Comparison of ENCODE assay signal across 8 cellular contexts in genomic region chr14:34873591-34874385, GRCh38. TPM values are rescaled to one million over a fixed set of nuclear protein-coding genes. Genes with fewer than 3 reads are reported as not detected.
DNase-seq lines count a peak whose midpoint lies in the region; ATAC-seq, FAIRE-seq and TF ChIP-seq lines count a peak whose summit lies in the region.

No MANE protein-coding gene starts in this region.

- no peak overlapping the region for H4K5ac ChIP-seq in H1 (ENCODE audit: insufficient read length, low read depth, low read length)

- peak overlapping the region; percentile 68 to 96 for H3K4me2 ChIP-seq in H1 (ENCODE audit: insufficient read depth in 1 of 2, low read depth in 2 of 2, low read length in 2 of 2)

- H3K79me2 ChIP-seq in H1 (ENCODE audit: control insufficient read depth in 1 of 2, insufficient read depth in 2 of 2, low read length in 2 of 2): peaks cover 0 to 34% of the 10 kb centered on the region in 2 experiments; a peak in 2 of 4 replicates

- H4K8ac ChIP-seq in H1 (ENCODE audit: extremely low read depth, insufficient read depth, low read length): peak overlapping the region; percentile 95

- peak overlapping the region; percentile 22; the same call in 1 of the 2 replicates for H2BK5ac ChIP-seq in H1 (ENCODE audit: low read depth, low read length)

- 0 out of 2 replicates have a peak overlapping the region, but pooled peaks have one; percentile 14 for H2BK12ac ChIP-seq in H1 (ENCODE audit: low read depth, low read length)

- POLR2A ChIA-PET in H1 (lab: Charles Lee; ENCODE audit: partially characterized antibody): interaction anchor here (1.1 to 2.9 kb wide), 5 partner anchors 9 to 249 kb away, joined by 3 to 14 read pairs (median 3); partner anchors contain the start of gene SRP54

- H3K27ac Mint-ChIP-seq in CD4-positive, CD25-positive, alpha-beta regulatory T cell: peak overlapping the region; percentile 94 to 97 (median 97)
- H3K27ac Mint-ChIP-seq in activated CD8-positive, alpha-beta memory T cell treated with anti-CD3 and anti-CD28 coated beads, Interleukin-2, amount 10 ng/mL, durations not matched to agents 7 days and 5 days: peak overlapping the region; percentile 98

- H3K4ac ChIP-seq in H1 (replicated peaks; ENCODE audit: insufficient read length, low read depth, low read length): no peak overlapping the region

- H3K4me3 ChIP-seq in CD4-positive, CD25-positive, alpha-beta regulatory T cell (ENCODE audit: low read depth, low read length): peak overlapping the region; percentile 97
- H3K4me3 ChIP-seq in H1 (ENCODE audit: extremely low read depth in 1 of 4, insufficient read depth in 2 of 4, low read depth in 3 of 4, low read length in 4 of 4) (peak overlapping the region; percentile 72 to 85 (median 77)), mesodermal cell (ENCODE audit: extremely low read depth, insufficient read depth, low read length, poor library complexity, severe bottlenecking) (peak overlapping the region; percentile 84)

- CTCF ChIA-PET in activated CD8-positive, alpha-beta memory T cell treated with anti-CD3 and anti-CD28 coated beads, Interleukin-2, amount 10 ng/mL, durations not matched to agents 7 days and 5 days (lab: Charles Lee): interaction anchor here (1.4 to 1.7 kb wide), 3 partner anchors 16 to 60 kb away, joined by 3 to 7 read pairs (median 4); no protein-coding TSS in a partner anchor
- CTCF ChIA-PET in H1 (lab: Charles Lee; ENCODE audit: partially characterized antibody): interaction anchor here (0.6 to 1.5 kb wide), 3 partner anchors 11 to 107 kb away, joined by 3 to 6 read pairs (median 4); no protein-coding TSS in a partner anchor

- no peak overlapping the region; the same call in 1 of the 2 replicates for H2AFZ ChIP-seq in H1 (ENCODE audit: low read length)

- H2BK120ac ChIP-seq in H1 (replicated peaks; ENCODE audit: low read depth, low read length): no peak overlapping the region

- no peak for FAIRE-seq in H1 (lab: Jason Lieb, UNC)

- DNase-seq in CD4-positive, CD25-positive, alpha-beta regulatory T cell: peak; percentile 79 to 87 (median 82)
- DNase-seq in GM19240 (ENCODE audit: insufficient read length, low spot score): peak; percentile 36
- DNase-seq in NOMO-1 (lab: John Stamatoyannopoulos, UW; ENCODE audit: unreplicated experiment in 2 of 2): peak; percentile 94 to 95
- peak; percentile 91 for DNase-seq in activated CD8-positive, alpha-beta memory T cell treated with anti-CD3 and anti-CD28 coated beads, Interleukin-2, amount 10 ng/mL, durations not matched to agents 7 days and 5 days
- peak; percentile 33 to 79 for DNase-seq in H1 (ENCODE audit: low read depth in 1 of 2, low spot score in 2 of 2)
- DNase-seq in stimulated activated CD8-positive, alpha-beta memory T cell treated with anti-CD3 and anti-CD28 coated beads, Interleukin-2, amount 100 ng/mL, for 1 hour (ENCODE audit: low read depth in 2 of 2): peak; percentile 55 to 69

- H2BK20ac ChIP-seq in H1 (ENCODE audit: low read length): no peak overlapping the region

- no peak for TF ChIP-seq RAD21 in H1 (IDR thresholded peaks at IDR 0.05 in 1 of 2, conservative IDR thresholded peaks at IDR 0.05 in 1 of 2; ENCODE audit: low read depth in 2 of 2, low read length in 2 of 2)

- peaks cover 10% of the 10 kb centered on the region for H3K36me3 ChIP-seq in CD4-positive, CD25-positive, alpha-beta regulatory T cell (ENCODE audit: control insufficient read depth, insufficient read depth, low read length)
- H3K36me3 ChIP-seq in H1 (ENCODE audit: control insufficient read depth in 2 of 4, insufficient read depth in 4 of 4, low read length in 3 of 4): no peaks in the 10 kb centered on the region
- peaks cover 17% of the 10 kb centered on the region for H3K36me3 ChIP-seq in mesodermal cell (ENCODE audit: control insufficient read depth, insufficient read depth, low read length)

- ATAC-seq in CD4-positive, CD25-positive, alpha-beta regulatory T cell (ENCODE audit: low read depth in 2 of 2): peak; percentile 72 to 79
- peak; percentile 59 for ATAC-seq in HG03439 (IDR thresholded peaks at IDR 0.05; ENCODE audit: unreplicated experiment)
- ATAC-seq in activated CD8-positive, alpha-beta memory T cell treated with anti-CD3 and anti-CD28 coated beads, Interleukin-2, amount 10 ng/mL, durations not matched to agents 7 days and 5 days: peak; percentile 77

- H3K27me3 ChIP-seq in CD4-positive, CD25-positive, alpha-beta regulatory T cell (ENCODE audit: control insufficient read depth, insufficient read depth, low read length): no peaks in the 10 kb centered on the region
- H3K27me3 ChIP-seq in H1 (replicated peaks in 1 of 4; ENCODE audit: control insufficient read depth in 3 of 4, extremely low read depth in 1 of 4, insufficient read depth in 3 of 4, low read length in 3 of 4): no peaks in the 10 kb centered on the region

- peak overlapping the region; percentile 100 for H3K27ac ChIP-seq in CD4-positive, CD25-positive, alpha-beta regulatory T cell (ENCODE audit: insufficient read depth, low read length, poor library complexity, severe bottlenecking)
- H3K27ac ChIP-seq in H1 (ENCODE audit: low read depth, low read length) (no peak overlapping the region; the same call in 1 of the 2 replicates), mesodermal cell (ENCODE audit: low read depth, low read length, severe bottlenecking) (peak overlapping the region; percentile 93)

- H3K4me1 Mint-ChIP-seq in CD4-positive, CD25-positive, alpha-beta regulatory T cell: peaks cover 16 to 60% (median 38%) of the 10 kb centered on the region in 4 donors
- H3K4me1 Mint-ChIP-seq in activated CD8-positive, alpha-beta memory T cell treated with anti-CD3 and anti-CD28 coated beads, Interleukin-2, amount 10 ng/mL, durations not matched to agents 7 days and 5 days: peaks cover 43% of the 10 kb centered on the region

- H4K91ac ChIP-seq in H1 (replicated peaks; ENCODE audit: insufficient read length, low read length): peak overlapping the region; percentile 14

- peak overlapping the region; percentile 93 to 95 (median 94) for H3K4me3 Mint-ChIP-seq in CD4-positive, CD25-positive, alpha-beta regulatory T cell
- H3K4me3 Mint-ChIP-seq in activated CD8-positive, alpha-beta memory T cell treated with anti-CD3 and anti-CD28 coated beads, Interleukin-2, amount 10 ng/mL, durations not matched to agents 7 days and 5 days: peak overlapping the region; percentile 96

- H3K56ac ChIP-seq in H1 (replicated peaks; ENCODE audit: insufficient read length, low read depth, low read length): peak overlapping the region; percentile 40

- H3K27me3 Mint-ChIP-seq in CD4-positive, CD25-positive, alpha-beta regulatory T cell: no peaks in the 10 kb centered on the region
- H3K27me3 Mint-ChIP-seq in activated CD8-positive, alpha-beta memory T cell treated with anti-CD3 and anti-CD28 coated beads, Interleukin-2, amount 10 ng/mL, durations not matched to agents 7 days and 5 days: no peaks in the 10 kb centered on the region

- peaks cover 39% of the 10 kb centered on the region for H3K4me1 ChIP-seq in CD4-positive, CD25-positive, alpha-beta regulatory T cell (ENCODE audit: control insufficient read depth, insufficient read depth, low read length, poor library complexity, severe bottlenecking)
- H3K4me1 ChIP-seq in H1 (replicated peaks in 1 of 4; ENCODE audit: control insufficient read depth in 3 of 4, insufficient read depth in 4 of 4, low read length in 3 of 4) (peaks cover 0 to 4% (median under 1%) of the 10 kb centered on the region in 4 experiments; a peak in 2 of 7 replicates), mesodermal cell (ENCODE audit: control insufficient read depth, insufficient read depth, low read length, poor library complexity, severe bottlenecking) (peaks cover 5% of the 10 kb centered on the region)

- H2BK15ac ChIP-seq in H1 (ENCODE audit: low read length): no peak overlapping the region

- H3K79me1 ChIP-seq in H1 (ENCODE audit: low read depth, low read length): no peaks in the 10 kb centered on the region; the same call in 1 of the 2 replicates

- H3K23me2 ChIP-seq in H1 (ENCODE audit: low read depth, low read length): peaks cover 4% of the 10 kb centered on the region; the same call in 1 of the 2 replicates

- no peak overlapping the region for H2AK5ac ChIP-seq in H1 (ENCODE audit: low read depth, low read length)

- no peak for TF ChIP-seq EP300 in H1 (IDR thresholded peaks at IDR 0.05; ENCODE audit: borderline replicate concordance in 1 of 2, low read depth in 2 of 2, low read length in 2 of 2)

- H3K14ac ChIP-seq in H1 (ENCODE audit: insufficient read length): no peak overlapping the region

- 3% methylated on average over 64 of the region's 81 CpGs; no CpG with 5 or more reads in 1 of the 2 experiments for WGBS in H1 (ENCODE audit: extremely low coverage in 1 of 2, insufficient coverage in 1 of 2, insufficient read length in 1 of 2, insufficient replicate concordance in 2 of 2, low coverage in 1 of 2, low lambda C conversion rate in 2 of 2, missing lambda C conversion rate in 1 of 2), 2 experiments
- 0% methylated on average over 35 to 63 of the region's 81 CpGs for WGBS in mesodermal cell (ENCODE audit: insufficient coverage in 2 of 2), 2 experiments

- no peaks in the 10 kb centered on the region for H3K9me3 ChIP-seq in CD4-positive, CD25-positive, alpha-beta regulatory T cell (ENCODE audit: control insufficient read depth in 2 of 2, low read length in 2 of 2)
- no peaks in the 10 kb centered on the region for H3K9me3 ChIP-seq in H1 (ENCODE audit: insufficient read depth in 2 of 2, low read depth in 1 of 2, low read length in 1 of 2)
- H3K9me3 ChIP-seq in mesodermal cell (ENCODE audit: control insufficient read depth, low read length): no peaks in the 10 kb centered on the region

- H4K20me1 ChIP-seq in H1 (replicated peaks in 1 of 2; ENCODE audit: control insufficient read depth in 1 of 2, insufficient read depth in 2 of 2, low read length in 2 of 2): peaks cover 0 to 1% of the 10 kb centered on the region in 2 experiments

- H3K18ac ChIP-seq in H1 (ENCODE audit: extremely low read depth, low read length): peak overlapping the region; percentile 51

- H3K36me3 Mint-ChIP-seq in CD4-positive, CD25-positive, alpha-beta regulatory T cell: peaks cover 4% of the 10 kb centered on the region
- H3K36me3 Mint-ChIP-seq in activated CD8-positive, alpha-beta memory T cell treated with anti-CD3 and anti-CD28 coated beads, Interleukin-2, amount 10 ng/mL, durations not matched to agents 7 days and 5 days: peaks cover 26% of the 10 kb centered on the region

- no peak for TF ChIP-seq CTCF in H1 (IDR thresholded peaks at IDR 0.05; ENCODE audit: control extremely low read depth in 1 of 3, insufficient read depth in 1 of 3, low read depth in 1 of 3, low read length in 3 of 3)

- H3K23ac ChIP-seq in H1 (ENCODE audit: insufficient read length): no peak overlapping the region

- H3K9ac ChIP-seq in H1 (replicated peaks in 1 of 4; ENCODE audit: extremely low read depth in 1 of 4, low read depth in 3 of 4, low read length in 3 of 4): peak overlapping the region; percentile 35 to 79 (median 66)

- H3K9me3 Mint-ChIP-seq in CD4-positive, CD25-positive, alpha-beta regulatory T cell: no peaks in the 10 kb centered on the region
- H3K9me3 Mint-ChIP-seq in activated CD8-positive, alpha-beta memory T cell treated with anti-CD3 and anti-CD28 coated beads, Interleukin-2, amount 10 ng/mL, durations not matched to agents 7 days and 5 days (ENCODE audit: low read depth): no peaks in the 10 kb centered on the region

- peak in 1 of 2 experiments; percentile 47; a peak in 1 of 3 replicates for TF ChIP-seq POLR2A in H1 (IDR thresholded peaks at IDR 0.05; ENCODE audit: control extremely low read depth in 1 of 2, low read depth in 2 of 2, low read length in 2 of 2)

RNA-seq across cellular contexts. Expression of gene BAZ1A, which starts 1.4 kb away (rescaled TPM):
- total RNA-seq in CD4-positive, CD25-positive, alpha-beta regulatory T cell: 55.1 TPM
- polyA plus RNA-seq in CD4-positive, CD25-positive, alpha-beta regulatory T cell: 10 to 100 TPM in 2 of 4 donors, 1 to 10 TPM in 2; 9.4 to 12.1 (median 10.1) TPM
- total RNA-seq in activated CD8-positive, alpha-beta memory T cell treated with anti-CD3 and anti-CD28 coated beads, Interleukin-2, amount 10 ng/mL, durations not matched to agents 7 days and 5 days: 10 to 100 TPM; 48.7 to 57.4 TPM
- total RNA-seq in H1 (2021; fragmentation: NEBNext Ultra II Directional; extraction: Animal tissue kit (Norgen Biotek cat#: 25700)): 20.9 and 23.1 TPM in 2 replicates
- 4.1 and 8.0 TPM in 2 replicates for polyA plus RNA-seq in H1 (2011; rRNA removed)
- 9.3 TPM for polyA plus RNA-seq in H1 (2011; cell fraction: cytosol; rRNA removed)
- 3.9 TPM for polyA plus RNA-seq in H1 (2011; cell fraction: nucleus; rRNA removed)
- polyA plus RNA-seq in H1 (2012, experiment 1 of 2): 11.0 to 21.2 TPM (median 13.7 TPM) in 4 replicates
- polyA plus RNA-seq in H1 (2012, experiment 2 of 2): 1.7 TPM
- 44.4 TPM for polyA plus RNA-seq in H1 (2013, experiment 1 of 2)
- 40.4 TPM for polyA plus RNA-seq in H1 (2013, experiment 2 of 2)
- 13.4 and 15.5 TPM in 2 replicates for polyA minus RNA-seq in H1 (2011; rRNA and poly(A)+ RNA removed)
- 11.4 TPM for polyA minus RNA-seq in H1 (2011; cell fraction: cytosol; rRNA and poly(A)+ RNA removed)
- 16.8 TPM for polyA minus RNA-seq in H1 (2011; cell fraction: nucleus; rRNA and poly(A)+ RNA removed)
- 26.6 TPM for polyA plus RNA-seq in mesodermal cell (2013, experiment 1 of 2)
- 26.8 TPM for polyA plus RNA-seq in mesodermal cell (2013, experiment 2 of 2)

Comparison
In these comparisons a context has a peak if more than half of its experiments do, and no peak if none do; other contexts are left out.
1. DNase-seq: peak in every context shown above with its lines; median percentile 94 in NOMO-1; 91 in activated CD8-positive, alpha-beta memory T cell treated with anti-CD3 and anti-CD28 coated beads, Interleukin-2, amount 10 ng/mL, durations not matched to agents 7 days and 5 days; 82 in CD4-positive, CD25-positive, alpha-beta regulatory T cell; 62 in stimulated activated CD8-positive, alpha-beta memory T cell treated with anti-CD3 and anti-CD28 coated beads, Interleukin-2, amount 100 ng/mL, for 1 hour; 56 in H1; 36 in GM19240.